8 cellular contexts compared by ENCODE assay signal in genomic region chr16:19130852-19131808, GRCh38. TPM values are rescaled to one million over a fixed set of nuclear protein-coding genes. Genes with fewer than 3 reads are reported as not detected.
A peak's percentile ranks its signal among the peaks of the same experiment; 100 is the strongest.
DNase-seq lines count a peak whose midpoint lies in the region; ATAC-seq and TF ChIP-seq lines count a peak whose summit lies in the region.

No MANE protein-coding gene starts in this region.

- no peak for ATAC-seq in GM18861 (IDR thresholded peaks at IDR 0.05; ENCODE audit: unreplicated experiment)

- no peaks in the 10 kb centered on the region for H3K9me3 ChIP-seq in HUES48 (ENCODE audit: control insufficient read depth, insufficient read depth, low read length)
- no peaks in the 10 kb centered on the region for H3K9me3 ChIP-seq in prostate gland

- H3K27ac ChIP-seq in HUES48 (ENCODE audit: low read depth, low read length) (peak overlapping the region; percentile 88), VCaP (peak overlapping the region; percentile 75), prostate gland (peak overlapping the region; percentile 23 to 69)

- DNase-seq in AG08396 (ENCODE audit: low spot score) (peak; percentile 52), foreskin melanocyte (peak; percentile 69), prostate gland (ENCODE audit: low spot score) (peak; percentile 31), SKM-1 treated with dmso at 0.1 percent for 144 hours (lab: John Stamatoyannopoulos, UW; ENCODE audit: unreplicated experiment) (no peak), NCI-H146 treated with DMSO at 0.1 percent for 48 hours (lab: John Stamatoyannopoulos, UW; ENCODE audit: unreplicated experiment) (no peak)

- H3K9ac ChIP-seq in HUES48 (ENCODE audit: low read depth, low read length): no peak overlapping the region

- no peaks in the 10 kb centered on the region for H3K27me3 ChIP-seq in HUES48 (ENCODE audit: control insufficient read depth, insufficient read depth, low read length)
- H3K27me3 ChIP-seq in prostate gland (replicated peaks; ENCODE audit: insufficient read depth): no peaks in the 10 kb centered on the region

- WGBS in prostate gland: 27% methylated on average over 11 of the region's 11 CpGs

- no peak for TF ChIP-seq CTCF in VCaP (conservative IDR thresholded peaks at IDR 0.05)
- TF ChIP-seq CTCF in prostate gland (IDR thresholded peaks at IDR 0.05): no peak

- TF ChIP-seq POLR2A in prostate gland (IDR thresholded peaks at IDR 0.05): no peak

- intact Hi-C loops in prostate gland (cut with DNase I): loop anchor here (10.0 kb wide), 1 partner anchor 46 kb away; no protein-coding TSS in a partner anchor

- peaks cover 17% of the 10 kb centered on the region for H3K4me1 ChIP-seq in HUES48 (ENCODE audit: control insufficient read depth, insufficient read depth, low read length)
- H3K4me1 ChIP-seq in prostate gland (replicated peaks): peaks cover 12% of the 10 kb centered on the region

- H3K4me3 ChIP-seq in HUES48 (ENCODE audit: low read depth, low read length): no peak overlapping the region
- H3K4me3 ChIP-seq in prostate gland: no peak overlapping the region

- H3K36me3 ChIP-seq in HUES48 (ENCODE audit: control insufficient read depth, insufficient read depth, low read length): no peaks in the 10 kb centered on the region
- H3K36me3 ChIP-seq in prostate gland: no peaks in the 10 kb centered on the region

RNA-seq across cellular contexts. Expression of gene ITPRIPL2, which starts 17.4 kb away (rescaled TPM):
- 10 to 100 TPM; 56.6 to 66.4 TPM for total RNA-seq in prostate gland

RNA-seq across cellular contexts. Expression of gene SYT17, which starts 36.9 kb away (rescaled TPM):
- 10 to 100 TPM; 24.3 to 32.4 TPM for total RNA-seq in prostate gland

Comparison
In these comparisons a context has a peak if more than half of its experiments do, and no peak if none do; other contexts are left out.
1. DNase-seq: peak in AG08396 (single experiment), foreskin melanocyte (single experiment) and prostate gland (single experiment); none in SKM-1 treated with dmso at 0.1 percent for 144 hours (single experiment) and NCI-H146 treated with DMSO at 0.1 percent for 48 hours (single experiment).
2. Peak in every context shown above with its lines, with median percentiles within 50 percentile points of each other: H3K27ac ChIP-seq.